In the genomic region with DNA sequence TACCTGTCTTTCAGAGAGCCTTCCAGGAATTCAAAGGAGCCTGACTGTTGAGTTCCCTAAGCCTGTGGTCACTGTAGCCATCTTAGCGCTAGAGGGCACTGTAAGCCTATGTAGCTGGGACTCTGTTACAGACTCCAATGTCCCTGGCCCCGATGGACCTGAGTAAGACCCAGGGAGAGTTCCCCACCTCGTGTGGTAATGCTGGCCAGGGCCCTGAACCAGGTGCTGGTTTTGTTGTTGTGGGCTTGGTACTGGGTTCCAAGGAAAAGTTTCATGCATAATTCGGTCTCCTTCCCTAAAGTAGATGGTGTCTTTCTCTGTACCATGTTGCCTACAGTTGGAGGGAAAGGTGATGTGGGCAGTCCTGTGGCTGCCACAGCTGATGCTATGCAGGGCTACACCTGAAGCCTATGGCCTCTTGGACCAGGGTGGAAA, we compare ENCODE assay signal across 8 cellular contexts. TPM values are rescaled to one million over a fixed set of nuclear protein-coding genes. Genes with fewer than 3 reads are reported as not detected.
DNase-seq lines count a peak whose midpoint lies in the region; ATAC-seq and TF ChIP-seq lines count a peak whose summit lies in the region.

No MANE protein-coding gene starts in this region.

- no peak overlapping the region for H3K27ac Mint-ChIP-seq in activated naive CD4-positive, alpha-beta T cell treated with anti-CD3 and anti-CD28 coated beads, Interleukin-2, amount 50 U/mL, for 72 hours

- WGBS in aorta, 2 donors, result 26% methylated on average over 4 of the region's 4 CpGs

- no peak overlapping the region for H3K27ac ChIP-seq in aorta (ENCODE audit: low read depth in 1 of 2, low read length in 2 of 2)

- no peak overlapping the region for H3K4me3 ChIP-seq in aorta (ENCODE audit: low read length in 2 of 2)

- no peaks in the 10 kb centered on the region for H3K36me3 Mint-ChIP-seq in activated naive CD4-positive, alpha-beta T cell treated with anti-CD3 and anti-CD28 coated beads, Interleukin-2, amount 50 U/mL, for 72 hours

- no peaks in the 10 kb centered on the region for H3K27me3 ChIP-seq in aorta (ENCODE audit: control insufficient read depth in 1 of 2, insufficient read depth in 2 of 2, low read length in 1 of 2)

- no peaks in the 10 kb centered on the region for H3K9me3 Mint-ChIP-seq in activated naive CD4-positive, alpha-beta T cell treated with anti-CD3 and anti-CD28 coated beads, Interleukin-2, amount 50 U/mL, for 72 hours

- ATAC-seq in activated naive CD4-positive, alpha-beta T cell treated with anti-CD3 and anti-CD28 coated beads, Interleukin-2, amount 50 U/mL, for 72 hours, result peak; percentile 93 to 97
- peak; percentile 84 for ATAC-seq in aorta (ENCODE audit: low FRiP score)
- ATAC-seq in GM18520 (IDR thresholded peaks at IDR 0.05; ENCODE audit: unreplicated experiment), result no peak

- intact Hi-C loops in head of caudate nucleus (cut with DNase I), result loop anchor here (10.0 kb wide), 1 partner anchor 220 kb away; a partner anchor contains a TSS
- intact Hi-C loops in aorta (cut with DNase I), result loop anchor here (2.0 to 10.0 kb wide), 3 partner anchors 90 to 224 kb away; no protein-coding TSS in a partner anchor

- no peaks in the 10 kb centered on the region for H3K4me1 ChIP-seq in aorta (ENCODE audit: control insufficient read depth in 1 of 2, insufficient read depth in 2 of 2, low read length in 2 of 2)

- H3K9me3 ChIP-seq in aorta (ENCODE audit: control insufficient read depth, low read length), result no peaks in the 10 kb centered on the region

- H3K36me3 ChIP-seq in aorta (ENCODE audit: control insufficient read depth in 1 of 2, insufficient read depth in 2 of 2, low read length in 1 of 2), result no peaks in the 10 kb centered on the region

- peak; percentile 85 for TF ChIP-seq CTCF in LNCAP (IDR thresholded peaks at IDR 0.05)

- DNase-seq in GM04504 (ENCODE audit: low read depth), result peak; percentile 28
- DNase-seq in SK-N-DZ (ENCODE audit: low spot score), result peak; percentile 68
- DNase-seq in activated naive CD4-positive, alpha-beta T cell treated with anti-CD3 and anti-CD28 coated beads, Interleukin-2, amount 50 U/mL, for 72 hours (ENCODE audit: low spot score in 2 of 2), result peak in 1 of 2 donors; percentile 63
- DNase-seq in head of caudate nucleus, result peak in 40 of 42 donors; percentile 15 to 86 (median 64)
- DNase-seq in pons (ENCODE audit: low spot score), result peak; percentile 76
- peak in 1 of 2 donors; percentile 71 for DNase-seq in aorta

RNA-seq across cellular contexts. Expression of a gene that starts 32.4 kb away (rescaled TPM):
- polyA plus RNA-seq in SK-N-DZ (2014; cell fraction: cytosol; rRNA removed), result 20.1 and 23.7 TPM in 2 replicates
- 47.4 and 58.0 TPM in 2 replicates for polyA plus RNA-seq in SK-N-DZ (2014; cell fraction: nucleus; rRNA removed)
- total RNA-seq in activated naive CD4-positive, alpha-beta T cell treated with anti-CD3 and anti-CD28 coated beads, Interleukin-2, amount 50 U/mL, for 72 hours, result 10 to 100 TPM; 17.5 to 27.0 TPM
- 10 to 100 TPM in 1 of 2 donors, 1 to 10 TPM in 1; 9.0 to 18.6 TPM for total RNA-seq in aorta
- 10 to 100 TPM in 1 of 2 donors, 1 to 10 TPM in 1; 2.8 to 24.6 TPM for polyA plus RNA-seq in aorta
